Comparison of ENCODE assay signal across 9 cellular contexts in the genomic region with DNA sequence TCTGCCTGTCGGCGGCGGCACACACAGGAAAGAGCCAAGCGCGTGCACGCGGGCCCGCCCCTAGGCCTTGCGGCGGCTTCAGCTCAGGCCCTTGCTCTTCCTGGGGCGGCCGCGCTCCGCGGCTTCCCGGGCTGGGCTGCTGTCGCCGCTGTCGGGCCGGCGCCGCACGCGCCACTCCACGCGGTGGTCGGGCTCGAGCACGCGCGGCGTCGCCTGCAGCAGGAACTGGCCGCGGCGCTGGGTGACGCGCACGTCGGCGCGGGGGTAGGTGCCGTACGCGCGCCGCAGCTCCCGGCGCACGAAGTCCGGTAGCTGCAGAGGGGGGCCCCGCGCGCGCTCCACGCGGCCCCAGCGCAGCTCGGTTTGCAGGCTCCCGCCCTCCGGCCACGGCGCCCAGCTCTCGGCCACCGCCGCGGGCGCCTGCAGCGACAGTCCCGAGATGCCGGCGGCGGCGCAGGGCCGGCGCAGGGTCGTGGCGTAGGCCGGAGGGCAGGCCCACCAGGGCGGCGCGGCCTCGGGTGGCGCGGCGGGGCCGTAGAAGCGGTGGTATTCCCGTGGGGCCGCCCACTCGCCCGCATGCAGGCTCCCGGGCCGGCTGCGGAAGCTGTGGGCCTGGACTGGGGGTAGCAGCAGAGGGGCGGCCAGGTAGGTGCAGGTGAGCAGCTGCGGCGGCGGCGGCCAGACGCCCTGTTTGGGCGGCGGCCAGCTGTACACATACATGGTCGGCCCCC. TPM values are rescaled to one million over a fixed set of nuclear protein-coding genes. Genes with fewer than 3 reads are reported as not detected.
DNase-seq lines count a peak whose midpoint lies in the region; ATAC-seq, FAIRE-seq and TF ChIP-seq lines count a peak whose summit lies in the region.
"Had no signal": no experiment of that assay in that cellular context is flagged by ENCODE, and none has a peak within 500 bp of the region (broad histone marks: within the 10 kb centered on the region; RNA-seq: fewer than 3 reads in every experiment).

No MANE protein-coding gene starts in this region.

- TF ChIP-seq EP300 in H1 (IDR thresholded peaks at IDR 0.05; ENCODE audit: borderline replicate concordance in 1 of 2, low read depth in 2 of 2, low read length in 2 of 2), result no peak

- intact Hi-C loops in CD4-positive, alpha-beta memory T cell (cut with micrococcal nuclease), result loop anchor here (1.0 kb wide), 5 partner anchors 11 to 56 kb away; partner anchors contain the start of gene CUEDC2

- H3K23ac ChIP-seq in H1 (ENCODE audit: insufficient read length), result peak overlapping the region; percentile 36

- H3K56ac ChIP-seq in H1 (replicated peaks; ENCODE audit: insufficient read length, low read depth, low read length), result peak overlapping the region; percentile 83

- peak overlapping the region; percentile 82 for H3K4ac ChIP-seq in H1 (replicated peaks; ENCODE audit: insufficient read length, low read depth, low read length)

- H2BK20ac ChIP-seq in H1 (ENCODE audit: low read length), result no peak overlapping the region

- H3K4me2 ChIP-seq in H1 (ENCODE audit: insufficient read depth in 1 of 2, low read depth in 2 of 2, low read length in 2 of 2), result peak overlapping the region; percentile 99 to 100

- H2BK5ac ChIP-seq in H1 (ENCODE audit: low read depth, low read length), result peak overlapping the region; percentile 96; the same call in 1 of the 2 replicates

- H3K4me1 Mint-ChIP-seq in CD4-positive, alpha-beta memory T cell, result peaks cover 10 to 31% (median 23%) of the 10 kb centered on the region in 4 donors

- H3K27ac ChIP-seq in CD4-positive, alpha-beta memory T cell (ENCODE audit: low read depth, low read length), result peak overlapping the region; percentile 79
- H3K27ac ChIP-seq in H1 (ENCODE audit: low read depth, low read length), result peak overlapping the region; percentile 72; the same call in 1 of the 2 replicates

- peaks cover 23% of the 10 kb centered on the region for H3K4me1 ChIP-seq in CD4-positive, alpha-beta memory T cell (ENCODE audit: insufficient read depth, low read length)
- peaks cover 5 to 27% (median 18%) of the 10 kb centered on the region in 4 experiments for H3K4me1 ChIP-seq in H1 (replicated peaks in 1 of 4; ENCODE audit: control insufficient read depth in 3 of 4, insufficient read depth in 4 of 4, low read length in 3 of 4)

- ATAC-seq in GM19438 (IDR thresholded peaks at IDR 0.05; ENCODE audit: low read depth, unreplicated experiment) (peak; percentile 57), HG03558 (IDR thresholded peaks at IDR 0.05; ENCODE audit: extremely low read depth, unreplicated experiment) (peak; percentile 56)

- no peak overlapping the region for H2AFZ ChIP-seq in H1 (ENCODE audit: low read length)

- H2BK120ac ChIP-seq in H1 (replicated peaks; ENCODE audit: low read depth, low read length), result peak overlapping the region; percentile 79

- H4K5ac ChIP-seq in H1 (ENCODE audit: insufficient read length, low read depth, low read length), result peak overlapping the region; percentile 85

- no peaks in the 10 kb centered on the region for H3K27me3 ChIP-seq in CD4-positive, alpha-beta memory T cell (ENCODE audit: insufficient read depth, low read length)
- no peaks in the 10 kb centered on the region for H3K27me3 ChIP-seq in H1 (replicated peaks in 1 of 4; ENCODE audit: control insufficient read depth in 3 of 4, extremely low read depth in 1 of 4, insufficient read depth in 3 of 4, low read length in 3 of 4)

- H3K4me3 ChIP-seq in CD4-positive, alpha-beta memory T cell (ENCODE audit: low read length in 2 of 2), result peak overlapping the region; percentile 96
- H3K4me3 ChIP-seq in H1 (ENCODE audit: extremely low read depth in 1 of 4, insufficient read depth in 2 of 4, low read depth in 3 of 4, low read length in 4 of 4), result peak overlapping the region; percentile 87 to 99 (median 98)

- CTCF ChIA-PET in CD4-positive, alpha-beta memory T cell (lab: Charles Lee; ENCODE audit: partially characterized antibody), result interaction anchor here (0.7 to 5.2 kb wide), 14 partner anchors 11 to 243 kb away, joined by 3 to 30 read pairs (median 6); partner anchors contain the start of genes ACTR1A, CUEDC2, FBXL15 and SUFU
- CTCF ChIA-PET in H1 (lab: Charles Lee; ENCODE audit: partially characterized antibody), result interaction anchor here (0.8 to 5.0 kb wide), 23 partner anchors 12 to 378 kb away, joined by 3 to 38 read pairs (median 4); partner anchors contain the start of genes ACTR1A, CUEDC2 and FBXL15

- no peak overlapping the region for H3K14ac ChIP-seq in H1 (ENCODE audit: insufficient read length)

- peaks cover 0 to 18% of the 10 kb centered on the region in 2 experiments; a peak in 2 of 4 replicates for H3K79me2 ChIP-seq in H1 (ENCODE audit: control insufficient read depth in 1 of 2, insufficient read depth in 2 of 2, low read length in 2 of 2)

- peak overlapping the region; percentile 81 to 97 (median 96) for H3K27ac Mint-ChIP-seq in CD4-positive, alpha-beta memory T cell

- peaks cover 5% of the 10 kb centered on the region for H3K36me3 ChIP-seq in CD4-positive, alpha-beta memory T cell (ENCODE audit: insufficient read depth, low read length)
- peaks cover 0 to 25% (median 2%) of the 10 kb centered on the region in 4 experiments; a peak in 4 of 8 replicates for H3K36me3 ChIP-seq in H1 (ENCODE audit: control insufficient read depth in 2 of 4, insufficient read depth in 4 of 4, low read length in 3 of 4)

- no peaks in the 10 kb centered on the region for H3K9me3 ChIP-seq in CD4-positive, alpha-beta memory T cell (ENCODE audit: control insufficient read depth in 1 of 2, low read length in 2 of 2)
- no peaks in the 10 kb centered on the region for H3K9me3 ChIP-seq in H1 (ENCODE audit: insufficient read depth in 2 of 2, low read depth in 1 of 2, low read length in 1 of 2)

- peaks cover 9% of the 10 kb centered on the region for H3K23me2 ChIP-seq in H1 (ENCODE audit: low read depth, low read length)

- peak overlapping the region; percentile 99 for H3K18ac ChIP-seq in H1 (ENCODE audit: extremely low read depth, low read length)

- H2BK15ac ChIP-seq in H1 (ENCODE audit: low read length), result peak overlapping the region; percentile 98; the same call in 1 of the 2 replicates

- peak overlapping the region; percentile 90 to 96 (median 94) for H3K4me3 Mint-ChIP-seq in CD4-positive, alpha-beta memory T cell

- no peak; a peak in 1 of 3 replicates for TF ChIP-seq POLR2A in H1 (IDR thresholded peaks at IDR 0.05; ENCODE audit: control extremely low read depth in 1 of 2, low read depth in 2 of 2, low read length in 2 of 2)

- no peak overlapping the region for H2BK12ac ChIP-seq in H1 (ENCODE audit: low read depth, low read length)

- no peaks in the 10 kb centered on the region for H3K27me3 Mint-ChIP-seq in CD4-positive, alpha-beta memory T cell

- TF ChIP-seq CTCF in H1 (IDR thresholded peaks at IDR 0.05; ENCODE audit: control extremely low read depth in 1 of 3, insufficient read depth in 1 of 3, low read depth in 1 of 3, low read length in 3 of 3), result no peak

- H2AK5ac ChIP-seq in H1 (ENCODE audit: low read depth, low read length), result peak overlapping the region; percentile 93; the same call in 1 of the 2 replicates

- POLR2A ChIA-PET in CD4-positive, alpha-beta memory T cell (lab: Charles Lee; ENCODE audit: partially characterized antibody), result interaction anchor here (0.5 to 7.5 kb wide), 27 partner anchors 9 to 917 kb away, joined by 3 to 186 read pairs (median 7); partner anchors contain the start of genes ACTR1A, ARL3, CUEDC2 and FBXL15
- POLR2A ChIA-PET in H1 (lab: Charles Lee; ENCODE audit: partially characterized antibody), result interaction anchor here (0.7 to 6.7 kb wide), 15 partner anchors 8 to 208 kb away, joined by 3 to 75 read pairs (median 5); partner anchors contain the start of genes ACTR1A, CUEDC2 and FBXL15

- WGBS in H1 (ENCODE audit: extremely low coverage in 1 of 2, insufficient coverage in 1 of 2, insufficient read length in 1 of 2, insufficient replicate concordance in 2 of 2, low coverage in 1 of 2, low lambda C conversion rate in 2 of 2, missing lambda C conversion rate in 1 of 2), 2 experiments, result 3% methylated on average over 58 of the region's 104 CpGs; no CpG with 5 or more reads in 1 of the 2 experiments

- peak overlapping the region; percentile 97 for H4K91ac ChIP-seq in H1 (replicated peaks; ENCODE audit: insufficient read length, low read length)

- peaks cover 4 to 18% of the 10 kb centered on the region in 2 donors for H3K36me3 Mint-ChIP-seq in CD4-positive, alpha-beta memory T cell

- TF ChIP-seq RAD21 in H1 (IDR thresholded peaks at IDR 0.05 in 1 of 2, conservative IDR thresholded peaks at IDR 0.05 in 1 of 2; ENCODE audit: low read depth in 2 of 2, low read length in 2 of 2), result no peak; a peak in 1 of 4 replicates

- peak overlapping the region; percentile 62 to 96 (median 86) for H3K9ac ChIP-seq in H1 (replicated peaks in 1 of 4; ENCODE audit: extremely low read depth in 1 of 4, low read depth in 3 of 4, low read length in 3 of 4)

- H4K8ac ChIP-seq in H1 (ENCODE audit: extremely low read depth, insufficient read depth, low read length), result peak overlapping the region; percentile 89

- no peaks in the 10 kb centered on the region for H3K9me3 Mint-ChIP-seq in CD4-positive, alpha-beta memory T cell

- peak; percentile 93 to 96 (median 93) for DNase-seq in CD4-positive, alpha-beta memory T cell
- DNase-seq in NK-92 (lab: John Stamatoyannopoulos, UW; ENCODE audit: unreplicated experiment), result peak; percentile 35
- peak; percentile 67 to 74 for DNase-seq in activated CD8-positive, alpha-beta memory T cell treated with anti-CD3 and anti-CD28 coated beads for 4 hours (ENCODE audit: low read depth in 2 of 2)
- peak in 1 of 2 experiments; percentile 84 for DNase-seq in H1 (ENCODE audit: low read depth in 1 of 2, low spot score in 2 of 2)
- peak; percentile 94 for DNase-seq in mesenteric fat pad (ENCODE audit: low spot score)
- DNase-seq in stimulated activated CD8-positive, alpha-beta memory T cell treated with anti-CD3 and anti-CD28 coated beads, Interleukin-15, amount 100 ng/mL, for 1 hour (ENCODE audit: low read depth), result peak; percentile 61

- peaks cover 0 to 2% of the 10 kb centered on the region in 2 experiments for H4K20me1 ChIP-seq in H1 (replicated peaks in 1 of 2; ENCODE audit: control insufficient read depth in 1 of 2, insufficient read depth in 2 of 2, low read length in 2 of 2)

- FAIRE-seq in H1 (lab: Jason Lieb, UNC), result no peak
- FAIRE-seq: endometrium had no signal

- peaks cover 3% of the 10 kb centered on the region; the same call in 1 of the 2 replicates for H3K79me1 ChIP-seq in H1 (ENCODE audit: low read depth, low read length)

RNA-seq across cellular contexts. Expression of gene C10orf95, which starts 0.8 kb away (rescaled TPM):
- 1 to 10 TPM in 1 of 2 experiments, under 1 TPM in 1; 0.89 to 1.6 TPM for total RNA-seq in CD4-positive, alpha-beta memory T cell
- under 1 TPM; 0.41 to 0.42 TPM for polyA plus RNA-seq in CD4-positive, alpha-beta memory T cell
- 0.34 and 0.44 TPM in 2 replicates for total RNA-seq in H1 (2021; fragmentation: NEBNext Ultra II Directional; extraction: Animal tissue kit (Norgen Biotek cat#: 25700))
- polyA plus RNA-seq in H1 (2011; rRNA removed), result 0.48 and 0.80 TPM in 2 replicates
- polyA plus RNA-seq in H1 (2011; cell fraction: cytosol; rRNA removed), result 0.41 TPM
- 0.40 TPM for polyA plus RNA-seq in H1 (2011; cell fraction: nucleus; rRNA removed)
- 1.8 to 2.5 TPM (median 2.2 TPM) in 4 replicates for polyA plus RNA-seq in H1 (2012, experiment 1 of 2)
- 0.34 TPM for polyA plus RNA-seq in H1 (2012, experiment 2 of 2)
- polyA plus RNA-seq in H1 (2013, experiment 1 of 2), result 0.32 TPM
- polyA plus RNA-seq in H1 (2013, experiment 2 of 2), result 0.35 TPM
- polyA minus RNA-seq in H1 (2011; rRNA and poly(A)+ RNA removed), result 0.49 and 0.76 TPM in 2 replicates
- polyA minus RNA-seq in H1 (2011; cell fraction: cytosol; rRNA and poly(A)+ RNA removed), result not detected
- not detected for polyA minus RNA-seq in H1 (2011; cell fraction: nucleus; rRNA and poly(A)+ RNA removed)
- total RNA-seq in mesenteric fat pad, result 0.22 TPM

RNA-seq across cellular contexts. Expression of gene CUEDC2, which starts 18.2 kb away (rescaled TPM):
- 10 to 100 TPM; 27.2 to 30.8 TPM for total RNA-seq in CD4-positive, alpha-beta memory T cell
- 10 to 100 TPM; 52.0 to 57.5 TPM for polyA plus RNA-seq in CD4-positive, alpha-beta memory T cell
- 41.7 and 43.6 TPM in 2 replicates for total RNA-seq in H1 (2021; fragmentation: NEBNext Ultra II Directional; extraction: Animal tissue kit (Norgen Biotek cat#: 25700))
- 55.2 and 66.7 TPM in 2 replicates for polyA plus RNA-seq in H1 (2011; rRNA removed)
- 64.7 TPM for polyA plus RNA-seq in H1 (2011; cell fraction: cytosol; rRNA removed)
- 85.7 TPM for polyA plus RNA-seq in H1 (2011; cell fraction: nucleus; rRNA removed)
- polyA plus RNA-seq in H1 (2012, experiment 1 of 2), result 34.9 to 55.7 TPM (median 49.6 TPM) in 4 replicates
- 50.4 TPM for polyA plus RNA-seq in H1 (2012, experiment 2 of 2)
- polyA plus RNA-seq in H1 (2013, experiment 1 of 2), result 59.5 TPM
- 62.0 TPM for polyA plus RNA-seq in H1 (2013, experiment 2 of 2)
- 15.2 and 16.5 TPM in 2 replicates for polyA minus RNA-seq in H1 (2011; rRNA and poly(A)+ RNA removed)
- polyA minus RNA-seq in H1 (2011; cell fraction: cytosol; rRNA and poly(A)+ RNA removed), result 25.0 TPM
- 17.6 TPM for polyA minus RNA-seq in H1 (2011; cell fraction: nucleus; rRNA and poly(A)+ RNA removed)
- total RNA-seq in mesenteric fat pad, result 42.4 TPM

RNA-seq across cellular contexts. Expression of gene FBXL15, which starts 29.9 kb away (rescaled TPM):
- 10 to 100 TPM; 21.1 to 24.1 TPM for total RNA-seq in CD4-positive, alpha-beta memory T cell
- 10 to 100 TPM; 27.5 to 44.5 TPM for polyA plus RNA-seq in CD4-positive, alpha-beta memory T cell
- 11.3 and 15.4 TPM in 2 replicates for total RNA-seq in H1 (2021; fragmentation: NEBNext Ultra II Directional; extraction: Animal tissue kit (Norgen Biotek cat#: 25700))
- polyA plus RNA-seq in H1 (2011; rRNA removed), result 22.6 and 29.2 TPM in 2 replicates
- 24.4 TPM for polyA plus RNA-seq in H1 (2011; cell fraction: cytosol; rRNA removed)
- 29.1 TPM for polyA plus RNA-seq in H1 (2011; cell fraction: nucleus; rRNA removed)
- polyA plus RNA-seq in H1 (2012, experiment 1 of 2), result 6.3 to 17.2 TPM (median 16.5 TPM) in 4 replicates
- polyA plus RNA-seq in H1 (2012, experiment 2 of 2), result 12.9 TPM
- polyA plus RNA-seq in H1 (2013, experiment 1 of 2), result 8.9 TPM
- polyA plus RNA-seq in H1 (2013, experiment 2 of 2), result 8.0 TPM
- polyA minus RNA-seq in H1 (2011; rRNA and poly(A)+ RNA removed), result 1.7 and 1.8 TPM in 2 replicates
- polyA minus RNA-seq in H1 (2011; cell fraction: cytosol; rRNA and poly(A)+ RNA removed), result 9.8 TPM
- polyA minus RNA-seq in H1 (2011; cell fraction: nucleus; rRNA and poly(A)+ RNA removed), result 9.6 TPM
- 15.4 TPM for total RNA-seq in mesenteric fat pad

RNA-seq across cellular contexts. Expression of gene PSD, which starts 32.0 kb away (rescaled TPM):
- total RNA-seq in CD4-positive, alpha-beta memory T cell, result 1 to 10 TPM; 4.9 to 5.4 TPM
- polyA plus RNA-seq in CD4-positive, alpha-beta memory T cell, result 1 to 10 TPM; 2.1 to 2.7 TPM
- total RNA-seq in H1 (2021; fragmentation: NEBNext Ultra II Directional; extraction: Animal tissue kit (Norgen Biotek cat#: 25700)), result 5.6 and 6.0 TPM in 2 replicates
- 5.4 and 8.0 TPM in 2 replicates for polyA plus RNA-seq in H1 (2011; rRNA removed)
- 6.0 TPM for polyA plus RNA-seq in H1 (2011; cell fraction: cytosol; rRNA removed)
- 30.7 TPM for polyA plus RNA-seq in H1 (2011; cell fraction: nucleus; rRNA removed)
- 5.8 to 8.4 TPM (median 7.1 TPM) in 4 replicates for polyA plus RNA-seq in H1 (2012, experiment 1 of 2)
- 4.3 TPM for polyA plus RNA-seq in H1 (2012, experiment 2 of 2)
- 4.1 TPM for polyA plus RNA-seq in H1 (2013, experiment 1 of 2)
- polyA plus RNA-seq in H1 (2013, experiment 2 of 2), result 2.9 TPM
- polyA minus RNA-seq in H1 (2011; rRNA and poly(A)+ RNA removed), result 2.6 and 3.0 TPM in 2 replicates
- 2.9 TPM for polyA minus RNA-seq in H1 (2011; cell fraction: cytosol; rRNA and poly(A)+ RNA removed)
- polyA minus RNA-seq in H1 (2011; cell fraction: nucleus; rRNA and poly(A)+ RNA removed), result 9.0 TPM
- not detected for total RNA-seq in mesenteric fat pad

RNA-seq across cellular contexts. Expression of gene ACTR1A, which starts 52.0 kb away (rescaled TPM):
- total RNA-seq in CD4-positive, alpha-beta memory T cell, result 10 to 100 TPM; 54.9 to 60.0 TPM
- polyA plus RNA-seq in CD4-positive, alpha-beta memory T cell, result 10 to 100 TPM; 69.9 to 72.3 TPM
- total RNA-seq in H1 (2021; fragmentation: NEBNext Ultra II Directional; extraction: Animal tissue kit (Norgen Biotek cat#: 25700)), result 86.3 and 88.0 TPM in 2 replicates
- 78.6 and 79.7 TPM in 2 replicates for polyA plus RNA-seq in H1 (2011; rRNA removed)
- polyA plus RNA-seq in H1 (2011; cell fraction: cytosol; rRNA removed), result 82.7 TPM
- 137 TPM for polyA plus RNA-seq in H1 (2011; cell fraction: nucleus; rRNA removed)
- 70.2 to 86.1 TPM (median 80.4 TPM) in 4 replicates for polyA plus RNA-seq in H1 (2012, experiment 1 of 2)
- 89.0 TPM for polyA plus RNA-seq in H1 (2012, experiment 2 of 2)
- 46.5 TPM for polyA plus RNA-seq in H1 (2013, experiment 1 of 2)
- 47.5 TPM for polyA plus RNA-seq in H1 (2013, experiment 2 of 2)
- 141 and 153 TPM in 2 replicates for polyA minus RNA-seq in H1 (2011; rRNA and poly(A)+ RNA removed)
- polyA minus RNA-seq in H1 (2011; cell fraction: cytosol; rRNA and poly(A)+ RNA removed), result 62.0 TPM
- 56.7 TPM for polyA minus RNA-seq in H1 (2011; cell fraction: nucleus; rRNA and poly(A)+ RNA removed)
- 111 TPM for total RNA-seq in mesenteric fat pad
